Comparison of ENCODE assay signal across 18 cellular contexts in genomic region chr9:124553738-124554137, GRCh38. TPM values are rescaled to one million over a fixed set of nuclear protein-coding genes. Genes with fewer than 3 reads are reported as not detected.
DNase-seq lines count a peak whose midpoint lies in the region; FAIRE-seq and TF ChIP-seq lines count a peak whose summit lies in the region.
"Had no signal": no experiment of that assay in that cellular context is flagged by ENCODE, and none has a peak within 500 bp of the region (broad histone marks: within the 10 kb centered on the region; RNA-seq: fewer than 3 reads in every experiment).

No MANE protein-coding gene starts in this region.

- H3K27ac ChIP-seq in astrocyte (ENCODE audit: low read depth, low read length), result peak overlapping the region; percentile 56
- H3K27ac ChIP-seq: coronary artery, epithelial cell of prostate, hepatocyte, suprapubic skin had no signal

- no peak overlapping the region for H3K27ac Mint-ChIP-seq in astrocyte (ENCODE audit: unreplicated experiment)
- no peak overlapping the region for H3K27ac Mint-ChIP-seq in activated naive CD8-positive, alpha-beta T cell treated with anti-CD3 and anti-CD28 coated beads for 36 hours
- H3K27ac Mint-ChIP-seq: B cell; naive thymus-derived CD4-positive, alpha-beta T cell had no signal

- no peaks in the 10 kb centered on the region for H3K27me3 ChIP-seq in astrocyte (ENCODE audit: insufficient read depth, low read length)
- H3K27me3 ChIP-seq: hepatocyte, suprapubic skin had no signal

- POLR2A ChIA-PET in AG04449 (lab: Yijun Ruan, JAX), result no interaction called here

- peaks cover 15% of the 10 kb centered on the region for H3K4me1 Mint-ChIP-seq in astrocyte (ENCODE audit: low read depth, unreplicated experiment)
- peaks cover 6% of the 10 kb centered on the region for H3K4me1 Mint-ChIP-seq in activated naive CD8-positive, alpha-beta T cell treated with anti-CD3 and anti-CD28 coated beads for 36 hours
- H3K4me1 Mint-ChIP-seq: B cell had no signal

- no peak overlapping the region for H3K4me3 ChIP-seq in AG04449 (ENCODE audit: low read depth, low read length)
- H3K4me3 ChIP-seq in astrocyte (ENCODE audit: insufficient read depth, low read depth, low read length), result no peak overlapping the region
- H3K4me3 ChIP-seq: coronary artery, hepatocyte, suprapubic skin had no signal

- TF ChIP-seq CTCF in AG04449 (IDR thresholded peaks at IDR 0.05; ENCODE audit: insufficient read depth, low read length, missing control alignments) (no peak), astrocyte (IDR thresholded peaks at IDR 0.05; ENCODE audit: insufficient read depth, low read depth, low read length) (no peak)

- DNase-seq in AG04449 (ENCODE audit: low read depth, low spot score) (peak; percentile 71), HCEC 1CT (peak; percentile 83), astrocyte (ENCODE audit: low read depth) (peak; percentile 96), glomerular visceral epithelial cell (ENCODE audit: extremely low spot score) (peak; percentile 80), GM19239 (ENCODE audit: insufficient read length, low spot score) (no peak), NCI-H2227 (lab: John Stamatoyannopoulos, UW; ENCODE audit: unreplicated experiment) (no peak)
- no peak for DNase-seq in activated naive CD8-positive, alpha-beta T cell treated with anti-CD3 and anti-CD28 coated beads for 36 hours
- DNase-seq in activated naive CD4-positive, alpha-beta T cell (lab: John Stamatoyannopoulos, UW), result no peak
- DNase-seq: activated CD4-positive, alpha-beta T cell treated with anti-CD3 and anti-CD28 coated beads for 1 hour; naive thymus-derived CD4-positive, alpha-beta T cell; NCI-H2171; NK-92 treated with Interleukin-12 subunit alpha and Interleukin-12 subunit beta, amount 100 ng/mL, for 24 hours had no signal

- no peaks in the 10 kb centered on the region for H3K9me3 ChIP-seq in astrocyte (ENCODE audit: insufficient read depth, low read depth, low read length)
- H3K9me3 ChIP-seq: suprapubic skin had no signal

- peaks cover 3% of the 10 kb centered on the region for H3K36me3 Mint-ChIP-seq in astrocyte (ENCODE audit: low read depth, unreplicated experiment)
- H3K36me3 Mint-ChIP-seq in activated naive CD8-positive, alpha-beta T cell treated with anti-CD3 and anti-CD28 coated beads for 36 hours, result no peaks in the 10 kb centered on the region
- H3K36me3 Mint-ChIP-seq: naive thymus-derived CD4-positive, alpha-beta T cell had no signal

- CTCF ChIA-PET in AG04449 (lab: Yijun Ruan, JAX), result interaction anchor here (0.8 to 14.2 kb wide), 11 partner anchors 17 to 218 kb away, joined by 3 to 206 read pairs (median 19); partner anchors contain the start of genes NR6A1 and PSMB7

- peak overlapping the region; percentile 49 for H3K4me2 ChIP-seq in astrocyte (ENCODE audit: low read length)
- H3K4me2 ChIP-seq: hepatocyte had no signal

- no peak overlapping the region for H3K4me3 Mint-ChIP-seq in astrocyte (ENCODE audit: unreplicated experiment)
- no peak overlapping the region for H3K4me3 Mint-ChIP-seq in activated naive CD8-positive, alpha-beta T cell treated with anti-CD3 and anti-CD28 coated beads for 36 hours
- H3K4me3 Mint-ChIP-seq: B cell; naive thymus-derived CD4-positive, alpha-beta T cell had no signal

- H2AFZ ChIP-seq in astrocyte (ENCODE audit: low read depth, low read length), result no peak overlapping the region
- H2AFZ ChIP-seq: hepatocyte had no signal

- peaks cover 1% of the 10 kb centered on the region for H3K9me3 Mint-ChIP-seq in astrocyte (ENCODE audit: unreplicated experiment)
- H3K9me3 Mint-ChIP-seq in activated naive CD8-positive, alpha-beta T cell treated with anti-CD3 and anti-CD28 coated beads for 36 hours, result no peaks in the 10 kb centered on the region
- H3K9me3 Mint-ChIP-seq: naive thymus-derived CD4-positive, alpha-beta T cell had no signal

- no peaks in the 10 kb centered on the region for H4K20me1 ChIP-seq in astrocyte (ENCODE audit: insufficient read depth, low read length)

- H3K4me1 ChIP-seq in astrocyte (ENCODE audit: insufficient read depth, low read length), result peaks cover 25% of the 10 kb centered on the region

- no peak overlapping the region for H3K9ac ChIP-seq in astrocyte (ENCODE audit: low read length)

- FAIRE-seq in astrocyte (lab: Jason Lieb, UNC), result no peak
- FAIRE-seq in GM19239 (lab: Jason Lieb, UNC), result no peak

- H3K36me3 ChIP-seq in astrocyte (ENCODE audit: insufficient read depth, low read length), result no peaks in the 10 kb centered on the region
- H3K36me3 ChIP-seq: suprapubic skin had no signal

- H3K79me2 ChIP-seq in astrocyte (ENCODE audit: insufficient read depth, low read length), result no peaks in the 10 kb centered on the region

- no peaks in the 10 kb centered on the region for H3K27me3 Mint-ChIP-seq in astrocyte (ENCODE audit: low read depth, unreplicated experiment)
- H3K27me3 Mint-ChIP-seq in activated naive CD8-positive, alpha-beta T cell treated with anti-CD3 and anti-CD28 coated beads for 36 hours, result peaks cover 3% of the 10 kb centered on the region

RNA-seq across cellular contexts. Expression of gene NR5A1, which starts 46.5 kb away (rescaled TPM):
- 0.26 TPM in 1 of 2 replicates, not detected in the other for total RNA-seq in astrocyte
- total RNA-seq in activated naive CD8-positive, alpha-beta T cell treated with anti-CD3 and anti-CD28 coated beads for 36 hours, result not detected
- total RNA-seq: B cell; suprapubic skin; T-helper 2 cell treated with Interferon-gamma antibody and Interleukin-4, amounts not matched to agents 100 ng/mL and 5 ng/mL, for 36 hours had no signal

Comparison
In these comparisons a context has a peak if more than half of its experiments do, and no peak if none do; other contexts are left out.
1. DNase-seq: peak in AG04449 (single experiment), HCEC 1CT (single experiment), astrocyte (single experiment) and glomerular visceral epithelial cell (single experiment); none in activated naive CD8-positive, alpha-beta T cell treated with anti-CD3 and anti-CD28 coated beads for 36 hours (single experiment), activated naive CD4-positive, alpha-beta T cell (0 of 4), GM19239 (single experiment) and NCI-H2227 (single experiment).